Comparison of ENCODE assay signal across 27 cellular contexts in genomic region chr17:40469805-40470675, GRCh38. TPM values are rescaled to one million over a fixed set of nuclear protein-coding genes. Genes with fewer than 3 reads are reported as not detected.
"Had no signal": no experiment of that assay in that cellular context is flagged by ENCODE, and none has a peak within 500 bp of the region (broad histone marks: within the 10 kb centered on the region; RNA-seq: fewer than 3 reads in every experiment).

No MANE protein-coding gene starts in this region.

- H3K4me1 ChIP-seq: heart left ventricle had no signal

- H3K4me3 ChIP-seq: cardiac muscle cell, heart left ventricle, right lobe of liver, skin epidermis, tibial nerve had no signal

- H3K36me3 ChIP-seq: cardiac muscle cell, heart left ventricle, right lobe of liver, tibial nerve had no signal

- H3K27me3 ChIP-seq: cardiac muscle cell, heart left ventricle, right lobe of liver, tibial nerve had no signal

- H3K27ac ChIP-seq: foreskin keratinocyte, right lobe of liver, skin epidermis, tibial nerve had no signal

- DNase-seq: activated CD4-positive, alpha-beta memory T cell treated with anti-CD3 and anti-CD28 coated beads for 36 hours; activated CD4-positive, alpha-beta T cell treated with anti-CD3 and anti-CD28 coated beads for 48 hours; activated CD4-positive, CD25-positive, alpha-beta regulatory T cell; activated CD8-positive, alpha-beta memory T cell treated with anti-CD3 and anti-CD28 coated beads, Interleukin-2, amount 50 U/mL, for 4 hours; activated gamma-delta T cell; activated naive CD4-positive, alpha-beta T cell treated with anti-CD3 and anti-CD28 coated beads, Interleukin-2, amount 10 ng/mL, durations not matched to agents 7 days and 5 days; activated T-cell treated with anti-CD3 and anti-CD28 coated beads, Interleukin-2, amount 50 U/mL, for 24 hours; amygdala; cortex of kidney; effector memory CD8-positive, alpha-beta T cell; midbrain; naive thymus-derived CD8-positive, alpha-beta T cell; nucleus accumbens; right lobe of liver; stimulated activated CD4-positive, alpha-beta T cell treated with anti-CD3 and anti-CD28 coated beads, Interleukin-4, amount 100 ng/mL, for 4 hours; stimulated activated CD8-positive, alpha-beta memory T cell treated with anti-CD3 and anti-CD28 coated beads, Interleukin-4, amount 100 ng/mL, for 48 hours; stimulated activated naive B cell treated with anti-CD40 and anti-IgM and Interleukin-4, amounts not matched to agents 10 μg/mL and 1 μg/mL and 100 μg/mL, for 72 hours had no signal

- ATAC-seq: effector memory CD8-positive, alpha-beta T cell; heart left ventricle; naive thymus-derived CD8-positive, alpha-beta T cell; right lobe of liver; stimulated activated naive B cell treated with anti-CD40 and anti-IgM and Interleukin-4, amounts not matched to agents 10 μg/mL and 1 μg/mL and 100 μg/mL, for 72 hours had no signal

- H3K9me3 ChIP-seq: heart left ventricle, right lobe of liver, tibial nerve had no signal

RNA-seq across cellular contexts. Expression of gene TNS4, which starts 31.4 kb away (rescaled TPM):
- total RNA-seq: cardiac muscle cell; cerebellum; kidney epithelial cell; naive thymus-derived CD8-positive, alpha-beta T cell; neural crest cell; pulmonary artery endothelial cell; right lobe of liver; temporal lobe had no signal
- polyA plus RNA-seq: cardiac muscle cell; heart left ventricle; naive thymus-derived CD8-positive, alpha-beta T cell had no signal
